8 cellular contexts compared by ENCODE assay signal in genomic region chr2:127702395-127703009, GRCh38. TPM values are rescaled to one million over a fixed set of nuclear protein-coding genes. Genes with fewer than 3 reads are reported as not detected.
A peak's percentile ranks its signal among the peaks of the same experiment; 100 is the strongest.
DNase-seq lines count a peak whose midpoint lies in the region; ATAC-seq and TF ChIP-seq lines count a peak whose summit lies in the region.

No MANE protein-coding gene starts in this region.

- peak overlapping the region; percentile 99 for H3K4me2 ChIP-seq in OCI-LY3 (ENCODE audit: low read length)

- H3K9ac ChIP-seq in OCI-LY3 (ENCODE audit: low read length) (peak overlapping the region; percentile 95; the same call in 1 of the 2 replicates), endocrine pancreas (ENCODE audit: control insufficient read depth, insufficient read depth, low read length) (peak overlapping the region; percentile 44)

- peaks cover 20% of the 10 kb centered on the region for H3K79me2 ChIP-seq in OCI-LY3 (ENCODE audit: low read length)

- H3K4me3 Mint-ChIP-seq in CD4-positive, alpha-beta T cell, result peak overlapping the region; percentile 82

- no peak overlapping the region for H2AFZ ChIP-seq in OCI-LY3 (ENCODE audit: low read depth, low read length)
- H2AFZ ChIP-seq in neuron (ENCODE audit: low read depth, low read length), result no peak overlapping the region

- H4K20me1 ChIP-seq in OCI-LY3 (ENCODE audit: insufficient read depth, low read length), result 0 out of 2 replicates have a peak, but pooled peaks cover 3% of the 10 kb centered on the region

- H3K4me3 ChIP-seq in OCI-LY3 (ENCODE audit: low read length) (peak overlapping the region; percentile 95), endocrine pancreas (ENCODE audit: control insufficient read depth, insufficient read depth, low read length) (peak overlapping the region; percentile 70), neuron (ENCODE audit: low read length) (peak overlapping the region; percentile 86)

- H3K36me3 ChIP-seq in OCI-LY3 (replicated peaks; ENCODE audit: low read depth, low read length), result peaks cover 46% of the 10 kb centered on the region
- no peaks in the 10 kb centered on the region for H3K36me3 ChIP-seq in endocrine pancreas (ENCODE audit: control insufficient read depth, insufficient read depth, low read length)
- H3K36me3 ChIP-seq in neuron (ENCODE audit: insufficient read depth, low read length), result peaks cover 38% of the 10 kb centered on the region

- no peaks in the 10 kb centered on the region for H3K9me3 ChIP-seq in CD4-positive, alpha-beta T cell (ENCODE audit: control insufficient read depth, low read length)
- no peaks in the 10 kb centered on the region for H3K9me3 ChIP-seq in OCI-LY3 (ENCODE audit: insufficient read depth, low read length)
- no peaks in the 10 kb centered on the region for H3K9me3 ChIP-seq in endocrine pancreas (ENCODE audit: control insufficient read depth, low read length)
- H3K9me3 ChIP-seq in neuron (ENCODE audit: low read length), result peaks cover 5% of the 10 kb centered on the region

- POLR2A ChIA-PET in CD4-positive, alpha-beta T cell (lab: Charles Lee), result interaction anchor here (0.6 to 2.5 kb wide), 35 partner anchors 8 to 621 kb away, joined by 3 to 31 read pairs (median 5); partner anchors contain the start of genes AMMECR1L, ERCC3, IWS1 and LIMS2

- DNase-seq in CD4-positive, alpha-beta T cell, result no peak
- no peak for DNase-seq in stimulated activated CD4-positive, alpha-beta T cell treated with anti-CD3 and anti-CD28 coated beads, Interleukin-4, amount 100 ng/mL, for 4 hours
- DNase-seq in GM19238 (ENCODE audit: insufficient read length, low spot score) (no peak), SHP77 (lab: John Stamatoyannopoulos, UW) (no peak)

- CTCF ChIA-PET in CD4-positive, alpha-beta T cell (lab: Charles Lee), result interaction anchor here (0.7 to 1.2 kb wide), 5 partner anchors 13 to 388 kb away, joined by 3 to 4 read pairs (median 3); partner anchors contain the start of gene UGGT1

- no peaks in the 10 kb centered on the region for H3K27me3 Mint-ChIP-seq in CD4-positive, alpha-beta T cell

- peaks cover 50% of the 10 kb centered on the region for H3K4me1 Mint-ChIP-seq in CD4-positive, alpha-beta T cell (ENCODE audit: low read depth)

- H3K36me3 Mint-ChIP-seq in CD4-positive, alpha-beta T cell (ENCODE audit: low read depth), result peaks cover 41% of the 10 kb centered on the region

- H3K27me3 ChIP-seq in CD4-positive, alpha-beta T cell (ENCODE audit: control insufficient read depth, insufficient read depth, low read length), result no peaks in the 10 kb centered on the region
- H3K27me3 ChIP-seq in OCI-LY3 (ENCODE audit: low read depth, low read length), result no peaks in the 10 kb centered on the region
- H3K27me3 ChIP-seq in endocrine pancreas (ENCODE audit: control insufficient read depth, insufficient read depth, low read length), result no peaks in the 10 kb centered on the region
- H3K27me3 ChIP-seq in neuron (ENCODE audit: insufficient read depth, low read length), result no peaks in the 10 kb centered on the region

- H3K27ac ChIP-seq in CD4-positive, alpha-beta T cell (ENCODE audit: low read depth, low read length), result peak overlapping the region; percentile 68
- 0 out of 2 replicates have a peak overlapping the region, but pooled peaks have one; percentile 87 for H3K27ac ChIP-seq in OCI-LY3 (ENCODE audit: low read length)

- no peak for TF ChIP-seq CTCF in CD4-positive, alpha-beta T cell (IDR thresholded peaks at IDR 0.05)
- TF ChIP-seq CTCF in OCI-LY3 (IDR thresholded peaks at IDR 0.05; ENCODE audit: low read depth, low read length), result no peak

- no peak for ATAC-seq in CD4-positive, alpha-beta T cell (ENCODE audit: poor library complexity)
- ATAC-seq in HG03108 (IDR thresholded peaks at IDR 0.05; ENCODE audit: unreplicated experiment), result no peak

- intact Hi-C loops in CD4-positive, alpha-beta T cell (cut with DNase I, micrococcal nuclease), result loop anchor here (2.0 to 5.0 kb wide), 6 partner anchors 60 to 390 kb away; partner anchors contain the start of genes IWS1 (in 1 of the 2), POLR2D (in 1 of the 2), SAP130 (in 1 of the 2) and UGGT1 (in 1 of the 2)

- peaks cover 13% of the 10 kb centered on the region for H3K4me1 ChIP-seq in OCI-LY3 (ENCODE audit: low read length)
- H3K4me1 ChIP-seq in endocrine pancreas (ENCODE audit: control insufficient read depth, insufficient read depth, low read length), result no peaks in the 10 kb centered on the region
- H3K4me1 ChIP-seq in neuron (ENCODE audit: insufficient read depth, low read length), result peaks cover 12% of the 10 kb centered on the region

- no peaks in the 10 kb centered on the region for H3K9me3 Mint-ChIP-seq in CD4-positive, alpha-beta T cell

- H3K27ac Mint-ChIP-seq in CD4-positive, alpha-beta T cell, result peak overlapping the region; percentile 90

RNA-seq across cellular contexts. Expression of gene SFT2D3, which starts 1.2 kb away (rescaled TPM):
- total RNA-seq in CD4-positive, alpha-beta T cell, result 1 to 10 TPM; 8.5 to 8.9 TPM

RNA-seq across cellular contexts. Expression of gene LIMS2, which starts 27.2 kb away (rescaled TPM):
- 1 to 10 TPM; 6.1 to 7.0 TPM for total RNA-seq in CD4-positive, alpha-beta T cell

RNA-seq across cellular contexts. Expression of gene GPR17, which starts 56.5 kb away (rescaled TPM):
- not detected for total RNA-seq in CD4-positive, alpha-beta T cell
